In the genomic region with DNA sequence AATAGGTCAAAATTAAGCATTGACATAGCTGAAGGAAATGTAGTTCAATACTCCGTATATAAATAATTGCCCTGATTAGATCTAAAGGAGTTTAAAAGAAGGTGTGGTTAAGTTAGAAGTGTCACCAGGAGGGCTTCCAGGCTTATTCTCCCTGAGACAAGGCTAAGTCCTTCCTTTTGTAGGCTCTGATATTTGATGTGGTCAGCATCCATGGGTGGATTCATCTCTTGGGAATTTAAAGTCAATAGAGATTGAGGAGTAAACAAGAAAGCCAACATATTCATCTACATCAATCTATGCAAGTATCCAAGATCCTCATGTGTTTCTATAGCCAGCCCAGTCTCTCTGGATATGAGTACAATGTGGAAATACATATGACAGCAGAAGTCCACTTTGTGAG, we compare ENCODE assay signal across 3 cellular contexts.
"Had no signal": no experiment of that assay in that cellular context is flagged by ENCODE, and none has a peak within 500 bp of the region (broad histone marks: within the 10 kb centered on the region; RNA-seq: fewer than 3 reads in every experiment).

No MANE protein-coding gene starts in this region.

- H3K4me3 ChIP-seq: GM23338, K562 had no signal

- H3K27ac Mint-ChIP-seq: GM23338, H9 had no signal

- H3K4me2 ChIP-seq: GM23338 had no signal

- H3K4me3 Mint-ChIP-seq: GM23338, H9 had no signal

- ATAC-seq: GM23338, K562 had no signal

- H2AFZ ChIP-seq: GM23338 had no signal

- DNase-seq: H9 had no signal

- H3K4me1 Mint-ChIP-seq: GM23338, H9 had no signal
